ENCODE assay signal across 1 cellular context in the genomic region with DNA sequence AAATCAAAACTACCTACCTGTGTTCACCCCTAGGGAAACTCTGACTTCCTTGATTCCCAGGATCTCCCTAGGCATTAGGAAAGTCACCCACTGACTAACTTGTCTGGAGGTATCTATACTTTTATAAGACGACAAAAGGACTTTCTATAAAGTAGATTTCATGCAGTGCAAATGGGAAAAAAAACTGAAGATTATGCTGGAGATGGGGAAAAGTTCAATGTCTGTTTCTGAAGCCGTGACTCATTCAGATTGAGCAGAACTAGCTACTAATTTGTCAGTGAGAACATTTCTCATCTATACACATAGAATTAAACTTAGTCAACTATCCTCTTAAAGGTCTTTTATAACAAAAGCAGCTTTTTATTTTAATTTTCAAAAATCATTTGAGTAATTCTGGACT.
A peak's percentile ranks its signal among the peaks of the same experiment; 100 is the strongest.
TF ChIP-seq lines count a peak whose summit lies in the region.

No MANE protein-coding gene starts in this region.

TF ChIP-seq in IMR-90, 13 proteins besides CTCF, POLR2A, EP300 and RAD21:
- TF ChIP-seq FOS (IDR thresholded peaks at IDR 0.05; ENCODE audit: low read depth, low read length) (peak; percentile 52), RFX5 (IDR thresholded peaks at IDR 0.05; ENCODE audit: low read depth, low read length) (no peak), RCOR1 (IDR thresholded peaks at IDR 0.05; ENCODE audit: insufficient replicate concordance, low read length) (no peak), CEBPB (IDR thresholded peaks at IDR 0.05; ENCODE audit: low read depth, low read length) (no peak)
